15 cellular contexts compared by ENCODE assay signal in genomic region chr2:170554278-170554955, GRCh38.
DNase-seq lines count a peak whose midpoint lies in the region; ATAC-seq and TF ChIP-seq lines count a peak whose summit lies in the region.
"Had no signal": no experiment of that assay in that cellular context is flagged by ENCODE, and none has a peak within 500 bp of the region (broad histone marks: within the 10 kb centered on the region; RNA-seq: fewer than 3 reads in every experiment).

No MANE protein-coding gene starts in this region.

- no peak overlapping the region for H3K27ac Mint-ChIP-seq in T-helper 2 cell treated with Interferon-gamma antibody and Interleukin-4, amounts not matched to agents 5 μg/mL and 100 μg/mL, for 36 hours
- H3K27ac Mint-ChIP-seq: activated naive CD4-positive, alpha-beta T cell treated with anti-CD3 and anti-CD28 coated beads, Interleukin-2, amount 50 U/mL, for 24 hours; CD14-positive monocyte; IgD-negative memory B cell; stimulated activated naive B cell treated with anti-CD40 and anti-IgM and Interleukin-4, amounts not matched to agents 10 μg/mL and 1 μg/mL and 100 μg/mL, for 72 hours had no signal

- H3K4me1 ChIP-seq in SK-N-SH (ENCODE audit: control insufficient read depth in 1 of 2, insufficient read depth in 2 of 2, low read depth in 1 of 2, low read length in 1 of 2), result no peaks in the 10 kb centered on the region
- H3K4me1 ChIP-seq in fibroblast of lung (ENCODE audit: control insufficient read depth, extremely low read depth, insufficient read depth, low read length), result no peaks in the 10 kb centered on the region
- peaks cover 4% of the 10 kb centered on the region for H3K4me1 ChIP-seq in rectal smooth muscle tissue (ENCODE audit: control insufficient read depth, insufficient read depth, low read length)

- no peaks in the 10 kb centered on the region for H3K4me1 Mint-ChIP-seq in T-helper 2 cell treated with Interferon-gamma antibody and Interleukin-4, amounts not matched to agents 5 μg/mL and 100 μg/mL, for 36 hours (ENCODE audit: low read depth)
- H3K4me1 Mint-ChIP-seq: activated naive CD4-positive, alpha-beta T cell treated with anti-CD3 and anti-CD28 coated beads, Interleukin-2, amount 50 U/mL, for 24 hours; CD14-positive monocyte; IgD-negative memory B cell; stimulated activated naive B cell treated with anti-CD40 and anti-IgM and Interleukin-4, amounts not matched to agents 10 μg/mL and 1 μg/mL and 100 μg/mL, for 72 hours had no signal

- no peak for TF ChIP-seq RAD21 in SK-N-SH (IDR thresholded peaks at IDR 0.05; ENCODE audit: low read length)

- H3K4me3 ChIP-seq in SK-N-SH (ENCODE audit: low read depth in 2 of 2, low read length in 1 of 2), result no peak overlapping the region
- no peak overlapping the region for H3K4me3 ChIP-seq in fibroblast of lung (replicated peaks in 1 of 4; ENCODE audit: control extremely low read depth in 1 of 4, insufficient read depth in 1 of 4, low read depth in 3 of 4, low read length in 4 of 4)
- no peak overlapping the region for H3K4me3 ChIP-seq in rectal smooth muscle tissue (ENCODE audit: low read length)

- no peak overlapping the region for H3K4me3 Mint-ChIP-seq in T-helper 2 cell treated with Interferon-gamma antibody and Interleukin-4, amounts not matched to agents 5 μg/mL and 100 μg/mL, for 36 hours
- H3K4me3 Mint-ChIP-seq: activated naive CD4-positive, alpha-beta T cell treated with anti-CD3 and anti-CD28 coated beads, Interleukin-2, amount 50 U/mL, for 24 hours; CD14-positive monocyte; IgD-negative memory B cell; stimulated activated naive B cell treated with anti-CD40 and anti-IgM and Interleukin-4, amounts not matched to agents 10 μg/mL and 1 μg/mL and 100 μg/mL, for 72 hours had no signal

- H4K20me1 ChIP-seq in SK-N-SH (ENCODE audit: insufficient read depth) (no peaks in the 10 kb centered on the region), fibroblast of lung (ENCODE audit: control insufficient read depth, extremely low read depth, insufficient read depth, low read length) (no peaks in the 10 kb centered on the region)

- H3K27ac ChIP-seq in SK-N-SH (ENCODE audit: low read depth in 2 of 2, low read length in 1 of 2) (no peak overlapping the region), fibroblast of lung (ENCODE audit: insufficient read depth, low read length) (no peak overlapping the region), rectal smooth muscle tissue (ENCODE audit: low read depth, low read length) (peak overlapping the region; percentile 42)

- no peaks in the 10 kb centered on the region for H3K27me3 ChIP-seq in SK-N-SH (ENCODE audit: insufficient read depth)
- H3K27me3 ChIP-seq in fibroblast of lung (ENCODE audit: control insufficient read depth, insufficient read depth, low read length), result no peaks in the 10 kb centered on the region
- H3K27me3 ChIP-seq in rectal smooth muscle tissue (ENCODE audit: control insufficient read depth, insufficient read depth, low read length), result no peaks in the 10 kb centered on the region

- H3K27me3 Mint-ChIP-seq in T-helper 2 cell treated with Interferon-gamma antibody and Interleukin-4, amounts not matched to agents 5 μg/mL and 100 μg/mL, for 36 hours (ENCODE audit: low read depth), result no peaks in the 10 kb centered on the region
- H3K27me3 Mint-ChIP-seq: IgD-negative memory B cell had no signal

- TF ChIP-seq CTCF in SK-N-SH (IDR thresholded peaks at IDR 0.05) (no peak), fibroblast of lung (conservative IDR thresholded peaks at IDR 0.05 in 1 of 2, IDR thresholded peaks at IDR 0.05 in 1 of 2; ENCODE audit: low read depth in 1 of 2, low read length in 2 of 2) (no peak)

- H3K9me3 Mint-ChIP-seq in T-helper 2 cell treated with Interferon-gamma antibody and Interleukin-4, amounts not matched to agents 5 μg/mL and 100 μg/mL, for 36 hours, result peaks cover 17% of the 10 kb centered on the region

- 27% methylated on average over 7 of the region's 7 CpGs for WGBS in SK-N-SH (ENCODE audit: low lambda C conversion rate)

- H3K79me2 ChIP-seq in SK-N-SH (ENCODE audit: insufficient read depth) (no peaks in the 10 kb centered on the region), fibroblast of lung (ENCODE audit: control insufficient read depth, insufficient read depth, low read length) (no peaks in the 10 kb centered on the region)

- H3K4me2 ChIP-seq in SK-N-SH, result 0 out of 2 replicates have a peak overlapping the region, but pooled peaks have one; percentile 11
- no peak overlapping the region for H3K4me2 ChIP-seq in fibroblast of lung (ENCODE audit: extremely low read depth, insufficient read depth, low read length)

- H3K9ac ChIP-seq in SK-N-SH (no peak overlapping the region), fibroblast of lung (ENCODE audit: insufficient read depth, low read length) (no peak overlapping the region), rectal smooth muscle tissue (ENCODE audit: low read length) (no peak overlapping the region)

- POLR2A ChIA-PET in SK-N-SH (lab: Yijun Ruan, JAX), result no interaction called here

- peaks cover 4% of the 10 kb centered on the region for H3F3A ChIP-seq in SK-N-SH (replicated peaks; ENCODE audit: insufficient read depth)

- no peaks in the 10 kb centered on the region for H3K36me3 ChIP-seq in SK-N-SH (replicated peaks in 1 of 2; ENCODE audit: control insufficient read depth in 1 of 2, insufficient read depth in 2 of 2, low read length in 1 of 2)
- H3K36me3 ChIP-seq in fibroblast of lung (ENCODE audit: control insufficient read depth, insufficient read depth, low read length), result no peaks in the 10 kb centered on the region
- H3K36me3 ChIP-seq in rectal smooth muscle tissue (ENCODE audit: control insufficient read depth, insufficient read depth, low read length), result no peaks in the 10 kb centered on the region

- DNase-seq in EH (ENCODE audit: low read depth) (peak; percentile 40), SK-N-SH (no peak), fibroblast of lung (ENCODE audit: low read depth in 2 of 2) (peak; percentile 54 to 56)
- no peak for DNase-seq in stimulated activated CD4-positive, alpha-beta T cell treated with anti-CD3 and anti-CD28 coated beads, Interleukin-2, amount 100 ng/mL, for 24 hours
- DNase-seq in T-helper 2 cell treated with Interferon-gamma antibody and Interleukin-4, amounts not matched to agents 5 μg/mL and 100 μg/mL, for 36 hours (ENCODE audit: low spot score), result no peak
- DNase-seq: activated CD4-positive, alpha-beta T cell treated with anti-CD3 and anti-CD28 coated beads, Interleukin-2, amount 50 U/mL, for 48 hours; NCI-H2171; stimulated activated CD4-positive, alpha-beta T cell treated with anti-CD3 and anti-CD28 coated beads, Interleukin-12 subunit alpha, Interleukin-12 subunit beta, amount 100 ng/mL, for 4 hours; stimulated activated naive B cell treated with anti-CD40 and anti-IgM and Interleukin-4, amounts not matched to agents 10 μg/mL and 1 μg/mL and 100 μg/mL, for 72 hours had no signal

- peaks cover 6% of the 10 kb centered on the region for H3K36me3 Mint-ChIP-seq in T-helper 2 cell treated with Interferon-gamma antibody and Interleukin-4, amounts not matched to agents 5 μg/mL and 100 μg/mL, for 36 hours (ENCODE audit: low read depth)
- H3K36me3 Mint-ChIP-seq: CD14-positive monocyte; stimulated activated naive B cell treated with anti-CD40 and anti-IgM and Interleukin-4, amounts not matched to agents 10 μg/mL and 1 μg/mL and 100 μg/mL, for 72 hours had no signal

- no peak overlapping the region for H2AFZ ChIP-seq in SK-N-SH (ENCODE audit: low read depth)
- no peak overlapping the region for H2AFZ ChIP-seq in fibroblast of lung (ENCODE audit: low read length)

- no peak for TF ChIP-seq EP300 in SK-N-SH (IDR thresholded peaks at IDR 0.05; ENCODE audit: borderline replicate concordance in 1 of 2, low read depth in 1 of 2, low read length in 1 of 2)

- no peaks in the 10 kb centered on the region for H3K9me2 ChIP-seq in SK-N-SH

- no peak for ATAC-seq in GM19328 (IDR thresholded peaks at IDR 0.05; ENCODE audit: unreplicated experiment)
- no peak for ATAC-seq in GM21723 (IDR thresholded peaks at IDR 0.05; ENCODE audit: unreplicated experiment)
- ATAC-seq: stimulated activated naive B cell treated with anti-CD40 and anti-IgM and Interleukin-4, amounts not matched to agents 10 μg/mL and 1 μg/mL and 100 μg/mL, for 72 hours had no signal

- CTCF ChIA-PET in SK-N-SH (lab: Yijun Ruan, JAX), result no interaction called here

- H3K9me3 ChIP-seq in SK-N-SH (no peaks in the 10 kb centered on the region), fibroblast of lung (ENCODE audit: control insufficient read depth, insufficient read depth, low read depth, low read length) (no peaks in the 10 kb centered on the region)

TF ChIP-seq in SK-N-SH, 30 proteins besides CTCF, POLR2A, EP300 and RAD21 (continues in another document):
- TF ChIP-seq RXRA (IDR thresholded peaks at IDR 0.05; ENCODE audit: borderline replicate concordance, low read depth), result peak; percentile 39; the same call in 1 of the 2 replicates
- TF ChIP-seq TAF1 (IDR thresholded peaks at IDR 0.05; ENCODE audit: borderline replicate concordance, low read depth, low read length), result no peak
- no peak for TF ChIP-seq NRF1 (IDR thresholded peaks at IDR 0.05; ENCODE audit: low read depth, low read length)
- TF ChIP-seq EZH2phosphoT487 (IDR thresholded peaks at IDR 0.05; ENCODE audit: borderline replicate concordance, low read depth), result no peak
- TF ChIP-seq CHD2 (IDR thresholded peaks at IDR 0.05; ENCODE audit: low read length, partially characterized antibody), result no peak
- peak; percentile 85 for TF ChIP-seq TCF12 (IDR thresholded peaks at IDR 0.05)
- no peak for TF ChIP-seq FOXJ3 (CRISPR knock-in tag; IDR thresholded peaks at IDR 0.05)
- no peak for TF ChIP-seq FOSL2 (IDR thresholded peaks at IDR 0.05; ENCODE audit: borderline replicate concordance, low read depth)
- no peak for TF ChIP-seq RCOR1 (IDR thresholded peaks at IDR 0.05; ENCODE audit: low read length)
- no peak for TF ChIP-seq RFX5 (IDR thresholded peaks at IDR 0.05; ENCODE audit: low read length)
- peak; percentile 32 for TF ChIP-seq JUND (IDR thresholded peaks at IDR 0.05)
- no peak for TF ChIP-seq SMC3 (IDR thresholded peaks at IDR 0.05; ENCODE audit: low read depth, low read length)
- no peak for TF ChIP-seq ELF1 (IDR thresholded peaks at IDR 0.05)

Comparison
In these comparisons a context has a peak if more than half of its experiments do, and no peak if none do; other contexts are left out.
1. DNase-seq: peak in EH (single experiment) and fibroblast of lung (2 of 2); none in SK-N-SH (single experiment), stimulated activated CD4-positive, alpha-beta T cell treated with anti-CD3 and anti-CD28 coated beads, Interleukin-2, amount 100 ng/mL, for 24 hours (0 of 2) and T-helper 2 cell treated with Interferon-gamma antibody and Interleukin-4, amounts not matched to agents 5 μg/mL and 100 μg/mL, for 36 hours (single experiment).